Comparison of ENCODE assay signal across 25 cellular contexts in genomic region chr2:72089537-72089936, GRCh38.
"Had no signal": no experiment of that assay in that cellular context is flagged by ENCODE, and none has a peak within 500 bp of the region (broad histone marks: within the 10 kb centered on the region; RNA-seq: fewer than 3 reads in every experiment).

No MANE protein-coding gene starts in this region.

- H3K9me3 Mint-ChIP-seq: mesothelial cell of epicardium, nephron, type B pancreatic cell had no signal

- H3K27me3 ChIP-seq: hepatocyte, right lobe of liver had no signal

- H3K36me3 Mint-ChIP-seq: memory B cell, mesothelial cell of epicardium, naive B cell, type B pancreatic cell had no signal

- H3K9me3 ChIP-seq: mucosa of descending colon, psoas muscle, right lobe of liver, tibial artery had no signal

- H3K4me1 Mint-ChIP-seq: nephron; stimulated activated naive CD8-positive, alpha-beta T cell treated with anti-CD3 and anti-CD28 coated beads, Interleukin-15, amount 100 ng/mL, for 72 hours had no signal

- H2AFZ ChIP-seq: hepatocyte had no signal

- H3K27me3 Mint-ChIP-seq: naive B cell had no signal

- H3K4me3 ChIP-seq: coronary artery, hepatocyte, lung, mucosa of descending colon, psoas muscle, right lobe of liver, tibial artery had no signal

- H3K4me1 ChIP-seq: psoas muscle, right lobe of liver, tibial artery had no signal

- FAIRE-seq: endometrium, frontal cortex, kidney, small intestine had no signal

- H3K4me2 ChIP-seq: hepatocyte had no signal

- H3K27ac ChIP-seq: coronary artery, hepatocyte, psoas muscle, right lobe of liver, tibial artery had no signal

- H3K79me2 ChIP-seq: hepatocyte had no signal

- H3K27ac Mint-ChIP-seq: mesothelial cell of epicardium; nephron; stimulated activated naive CD8-positive, alpha-beta T cell treated with anti-CD3 and anti-CD28 coated beads, Interleukin-15, amount 100 ng/mL, for 72 hours; type B pancreatic cell had no signal

- ATAC-seq: left lobe of liver; mucosa of descending colon; psoas muscle; right lobe of liver; stimulated activated naive CD8-positive, alpha-beta T cell treated with anti-CD3 and anti-CD28 coated beads, Interleukin-15, amount 100 ng/mL, for 72 hours had no signal

- H3K4me3 Mint-ChIP-seq: memory B cell; mesothelial cell of epicardium; nephron; stimulated activated naive CD8-positive, alpha-beta T cell treated with anti-CD3 and anti-CD28 coated beads, Interleukin-15, amount 100 ng/mL, for 72 hours; type B pancreatic cell had no signal

- H3K36me3 ChIP-seq: right lobe of liver, tibial artery had no signal

- DNase-seq: dermis blood vessel endothelial cell; effector memory CD4-positive, alpha-beta T cell; kidney; mucosa of descending colon; naive B cell; psoas muscle; right lobe of liver; small intestine; stimulated activated CD4-positive, alpha-beta T cell treated with anti-CD3 and anti-CD28 coated beads, Interleukin-12 subunit alpha, Interleukin-12 subunit beta, amount 100 ng/mL, for 4 hours; stimulated activated CD4-positive, alpha-beta T cell treated with anti-CD3 and anti-CD28 coated beads, Interleukin-1b, Interleukin-23, amount 100 ng/mL, for 48 hours; stimulated activated CD4-positive, alpha-beta T cell treated with anti-CD3 and anti-CD28 coated beads, Interleukin-4, amount 100 ng/mL, for 1 hour; stimulated activated CD8-positive, alpha-beta memory T cell treated with anti-CD3 and anti-CD28 coated beads, Interleukin-4, amount 100 ng/mL, for 48 hours; stimulated activated naive CD4-positive, alpha-beta T cell; stimulated activated naive CD8-positive, alpha-beta T cell treated with anti-CD3 and anti-CD28 coated beads, Interleukin-15, amount 100 ng/mL, for 72 hours; tibial artery had no signal
